8 cellular contexts compared by ENCODE assay signal in genomic region chr6:2999621-3000455, GRCh38. TPM values are rescaled to one million over a fixed set of nuclear protein-coding genes. Genes with fewer than 3 reads are reported as not detected.
DNase-seq lines count a peak whose midpoint lies in the region; TF ChIP-seq lines count a peak whose summit lies in the region.

NQO2 (plus strand) TSS chr6:2999894; CDS start chr6:3006553, 6,659 bp downstream.

- peaks cover 13% of the 10 kb centered on the region for H3K4me1 ChIP-seq in osteoblast (ENCODE audit: insufficient read depth, low read length)

- H3K36me3 ChIP-seq in H7 (replicated peaks; ENCODE audit: control insufficient read depth, insufficient read depth, low read length) (peaks cover 4% of the 10 kb centered on the region), MG63 (no peaks in the 10 kb centered on the region; the same call in none of the 2 replicates), osteoblast (ENCODE audit: insufficient read depth, low read length) (no peaks in the 10 kb centered on the region)

- peaks cover 2% of the 10 kb centered on the region for H3K27me3 ChIP-seq in H7 (ENCODE audit: control insufficient read depth, insufficient read depth, low read length)
- no peaks in the 10 kb centered on the region for H3K27me3 ChIP-seq in MG63
- no peaks in the 10 kb centered on the region for H3K27me3 ChIP-seq in osteoblast (ENCODE audit: insufficient read depth, low read length)

- no peaks in the 10 kb centered on the region for H3K27me3 Mint-ChIP-seq in activated naive CD4-positive, alpha-beta T cell treated with anti-CD3 and anti-CD28 coated beads, Interleukin-2, amount 50 U/mL, for 24 hours

- peak within 1 kb of the TSS; percentile 98 for H2AFZ ChIP-seq in osteoblast (ENCODE audit: low read length)

- H3K27ac ChIP-seq in osteoblast (ENCODE audit: low read depth, low read length), result peak within 1 kb of the TSS; percentile 76
- peak within 1 kb of the TSS; percentile 77 for H3K27ac ChIP-seq in temporal lobe (ENCODE audit: low read depth, low read length)

- H3K27ac Mint-ChIP-seq in activated naive CD4-positive, alpha-beta T cell treated with anti-CD3 and anti-CD28 coated beads, Interleukin-2, amount 50 U/mL, for 24 hours, result peak within 1 kb of the TSS; percentile 86

- H3K4me3 Mint-ChIP-seq in activated naive CD4-positive, alpha-beta T cell treated with anti-CD3 and anti-CD28 coated beads, Interleukin-2, amount 50 U/mL, for 24 hours, result peak within 1 kb of the TSS; percentile 90

- H4K20me1 ChIP-seq in osteoblast (ENCODE audit: insufficient read depth, low read length), result no peaks in the 10 kb centered on the region

- H3K36me3 Mint-ChIP-seq in activated naive CD4-positive, alpha-beta T cell treated with anti-CD3 and anti-CD28 coated beads, Interleukin-2, amount 50 U/mL, for 24 hours, result no peaks in the 10 kb centered on the region

- H3K4me3 ChIP-seq in H7 (ENCODE audit: insufficient read depth, low read depth, low read length), result peak within 1 kb of the TSS; percentile 84
- peak within 1 kb of the TSS; percentile 79 for H3K4me3 ChIP-seq in MG63
- H3K4me3 ChIP-seq in osteoblast (ENCODE audit: insufficient read depth, low read length), result peak within 1 kb of the TSS; percentile 94

- peak within 1 kb of the TSS; percentile 98 for H3K4me2 ChIP-seq in osteoblast (ENCODE audit: insufficient read depth, low read length)

- DNase-seq in GDM1 (lab: John Stamatoyannopoulos, UW), result peak; percentile 73
- DNase-seq in H7, result peak; percentile 100
- peak; percentile 78 for DNase-seq in MG63
- peak; percentile 48 for DNase-seq in SKM-1 (lab: John Stamatoyannopoulos, UW; ENCODE audit: unreplicated experiment)
- peak; percentile 93 for DNase-seq in glomerular visceral epithelial cell (ENCODE audit: extremely low spot score)
- DNase-seq in osteoblast (ENCODE audit: insufficient read length, low spot score, missing footprints), result peak; percentile 98

- no peaks in the 10 kb centered on the region for H3K79me2 ChIP-seq in osteoblast (ENCODE audit: insufficient read depth, low read length)

- no peaks in the 10 kb centered on the region for H3K9me3 ChIP-seq in MG63
- no peaks in the 10 kb centered on the region for H3K9me3 ChIP-seq in osteoblast (ENCODE audit: low read depth, low read length)

- no peaks in the 10 kb centered on the region for H3K9me3 Mint-ChIP-seq in activated naive CD4-positive, alpha-beta T cell treated with anti-CD3 and anti-CD28 coated beads, Interleukin-2, amount 50 U/mL, for 24 hours

- peaks cover 21% of the 10 kb centered on the region for H3K4me1 Mint-ChIP-seq in activated naive CD4-positive, alpha-beta T cell treated with anti-CD3 and anti-CD28 coated beads, Interleukin-2, amount 50 U/mL, for 24 hours

- TF ChIP-seq CTCF in osteoblast (IDR thresholded peaks at IDR 0.05; ENCODE audit: extremely low read depth, low read depth, low read length), result no peak

RNA-seq across cellular contexts. Expression of gene NQO2, which starts in this region (rescaled TPM):
- 40.5 and 76.0 TPM in 2 replicates for total RNA-seq in H7 (2014; rRNA removed; shearing (Covaris generic))
- total RNA-seq in MG63 (2014; rRNA removed; shearing (Covaris generic); ENCODE audit: low replicate concordance), result 4.2 and 17.6 TPM in 2 replicates
- 19.7 and 45.2 TPM in 2 replicates for total RNA-seq in osteoblast
- 6.1 TPM for total RNA-seq in temporal lobe

Comparison
In these comparisons a context has a peak if more than half of its experiments do, and no peak if none do; other contexts are left out.
1. Peak in every context shown above with its lines: DNase-seq, H3K4me3 ChIP-seq and H3K27ac ChIP-seq.
2. DNase-seq: peak in every context shown above with its lines; median percentile 100 in H7; 98 in osteoblast; 93 in glomerular visceral epithelial cell; 78 in MG63; 73 in GDM1; 48 in SKM-1.